ENCODE assay signal across 8 cellular contexts in the genomic region with DNA sequence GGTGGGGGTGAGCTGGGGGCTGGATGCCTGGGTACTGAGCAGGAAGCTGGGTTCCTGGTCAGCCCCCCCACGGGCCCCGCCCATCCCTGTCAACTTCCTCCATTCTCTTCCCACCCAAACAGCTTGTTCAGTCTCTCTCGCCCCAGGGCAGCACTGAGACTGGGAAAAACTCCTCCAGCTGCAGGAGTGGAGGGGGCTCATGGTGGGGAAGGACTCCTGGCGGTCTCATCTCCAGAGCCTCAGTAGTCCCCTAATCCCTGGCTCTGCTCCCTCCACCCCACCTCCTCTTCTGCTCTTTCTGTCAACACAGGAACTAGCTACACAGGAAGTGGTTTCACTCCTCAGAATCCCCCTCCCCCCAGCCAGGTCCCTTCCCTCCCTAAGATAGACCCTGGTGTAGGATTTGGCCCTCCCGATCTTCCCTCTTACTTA. TPM values are rescaled to one million over a fixed set of nuclear protein-coding genes. Genes with fewer than 3 reads are reported as not detected.
DNase-seq lines count a peak whose midpoint lies in the region; ATAC-seq and TF ChIP-seq lines count a peak whose summit lies in the region.

A gene with protein sequence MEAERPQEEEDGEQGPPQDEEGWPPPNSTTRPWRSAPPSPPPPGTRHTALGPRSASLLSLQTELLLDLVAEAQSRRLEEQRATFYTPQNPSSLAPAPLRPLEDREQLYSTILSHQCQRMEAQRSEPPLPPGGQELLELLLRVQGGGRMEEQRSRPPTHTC (minus strand): TSS at position 36 of the 432 bp plus-strand sequence. CDS start 130 bp downstream, outside the sequence.

- no peak for ATAC-seq in CD4-positive, CD25-positive, alpha-beta regulatory T cell (ENCODE audit: low read depth in 2 of 2)
- ATAC-seq in GM21786 (IDR thresholded peaks at IDR 0.05; ENCODE audit: unreplicated experiment) = no peak

- H3K4me1 Mint-ChIP-seq in CD4-positive, CD25-positive, alpha-beta regulatory T cell = peaks cover 22 to 53% (median 40%) of the 10 kb centered on the region in 4 donors
- peaks cover 63% of the 10 kb centered on the region for H3K4me1 Mint-ChIP-seq in endothelial cell (ENCODE audit: unreplicated experiment)
- peaks cover 60% of the 10 kb centered on the region for H3K4me1 Mint-ChIP-seq in nephron
- peaks cover 27% of the 10 kb centered on the region for H3K4me1 Mint-ChIP-seq in Caco-2 (ENCODE audit: low read depth, unreplicated experiment)

- H3K79me2 ChIP-seq in Karpas-422 (ENCODE audit: low read length) = peaks cover 42% of the 10 kb centered on the region

- peak within 1 kb of the TSS; percentile 95 for H3K9ac ChIP-seq in Karpas-422 (ENCODE audit: low read length)

- peak within 1 kb of the TSS; percentile 87 for H3K4me2 ChIP-seq in Karpas-422 (ENCODE audit: low read depth, low read length, poor library complexity, severe bottlenecking)

- CTCF ChIA-PET in Caco-2 (lab: Charles Lee) = interaction anchor here (1.4 kb wide), 1 partner anchor 15 kb away, joined by 3 read pairs; no protein-coding TSS in a partner anchor

- H3K27me3 ChIP-seq in CD4-positive, CD25-positive, alpha-beta regulatory T cell (ENCODE audit: control insufficient read depth, insufficient read depth, low read length) = no peaks in the 10 kb centered on the region
- H3K27me3 ChIP-seq in Karpas-422 (ENCODE audit: low read length) (no peaks in the 10 kb centered on the region), Caco-2 (replicated peaks; ENCODE audit: control insufficient read depth, insufficient read depth, low read length) (no peaks in the 10 kb centered on the region)

- peak within 1 kb of the TSS; percentile 99 to 100 (median 99) for H3K4me3 Mint-ChIP-seq in CD4-positive, CD25-positive, alpha-beta regulatory T cell
- H3K4me3 Mint-ChIP-seq in endothelial cell (ENCODE audit: unreplicated experiment) = peak within 1 kb of the TSS; percentile 65
- peak within 1 kb of the TSS; percentile 67 to 75 (median 73) for H3K4me3 Mint-ChIP-seq in nephron
- H3K4me3 Mint-ChIP-seq in Caco-2 (ENCODE audit: unreplicated experiment) = no peak within 1 kb of the TSS

- peaks cover 4% of the 10 kb centered on the region for H3K36me3 Mint-ChIP-seq in CD4-positive, CD25-positive, alpha-beta regulatory T cell
- H3K36me3 Mint-ChIP-seq in endothelial cell (ENCODE audit: low read depth, unreplicated experiment) (peaks cover 12% of the 10 kb centered on the region), nephron (ENCODE audit: low read depth) (peaks cover 2% of the 10 kb centered on the region), Caco-2 (ENCODE audit: insufficient read depth, unreplicated experiment) (peaks cover 21% of the 10 kb centered on the region)

- intact Hi-C loops in Caco-2 (cut with micrococcal nuclease; ENCODE audit: unreplicated experiment) = loop anchor here (10.0 kb wide), 1 partner anchor 772 kb away; a partner anchor contains a TSS

- BruUV-seq in Caco-2 (replicated peaks; lab: Mats Ljungman, UMichigan) = no TSS peak

- peaks cover 78% of the 10 kb centered on the region for H3K4me1 ChIP-seq in CD4-positive, CD25-positive, alpha-beta regulatory T cell (ENCODE audit: control insufficient read depth, insufficient read depth, low read length, poor library complexity, severe bottlenecking)
- H3K4me1 ChIP-seq in Karpas-422 (ENCODE audit: low read length) (peaks cover 75% of the 10 kb centered on the region), Caco-2 (peaks cover 27% of the 10 kb centered on the region)

- peaks cover 4% of the 10 kb centered on the region for H3K36me3 ChIP-seq in CD4-positive, CD25-positive, alpha-beta regulatory T cell (ENCODE audit: control insufficient read depth, insufficient read depth, low read length)
- H3K36me3 ChIP-seq in Karpas-422 (ENCODE audit: insufficient read depth, low read length) (no peaks in the 10 kb centered on the region), Caco-2 (ENCODE audit: control insufficient read depth, insufficient read depth, low read length) (0 out of 2 replicates have a peak, but pooled peaks cover 2% of the 10 kb centered on the region)

- TF ChIP-seq CTCF in endothelial cell (IDR thresholded peaks at IDR 0.05; ENCODE audit: unreplicated experiment) (no peak), nephron (IDR thresholded peaks at IDR 0.05; ENCODE audit: unreplicated experiment in 3 of 3) (no peak), Caco-2 (IDR thresholded peaks at IDR 0.05; ENCODE audit: insufficient read depth in 1 of 2, low read depth in 1 of 2, low read length in 1 of 2, severe bottlenecking in 1 of 2, unreplicated experiment in 1 of 2) (no peak)

- no peaks in the 10 kb centered on the region for H3K9me3 Mint-ChIP-seq in CD4-positive, CD25-positive, alpha-beta regulatory T cell
- no peaks in the 10 kb centered on the region for H3K9me3 Mint-ChIP-seq in endothelial cell (ENCODE audit: unreplicated experiment)
- no peaks in the 10 kb centered on the region for H3K9me3 Mint-ChIP-seq in nephron
- no peaks in the 10 kb centered on the region for H3K9me3 Mint-ChIP-seq in Caco-2 (ENCODE audit: unreplicated experiment)

- H3K27ac ChIP-seq in CD4-positive, CD25-positive, alpha-beta regulatory T cell (ENCODE audit: insufficient read depth, low read length, poor library complexity, severe bottlenecking) = peak within 1 kb of the TSS; percentile 88
- H3K27ac ChIP-seq in Karpas-422 (ENCODE audit: low read length) = peak within 1 kb of the TSS; percentile 87

- peak; percentile 46 to 87 (median 59) for DNase-seq in CD4-positive, CD25-positive, alpha-beta regulatory T cell
- DNase-seq in Karpas-422 = peak; percentile 78
- peak; percentile 41 for DNase-seq in activated CD4-positive, alpha-beta T cell treated with anti-CD3 and anti-CD28 coated beads, Interleukin-2, amount 50 U/mL, for 1 hour
- peak; percentile 52 for DNase-seq in endothelial cell (ENCODE audit: low spot score)
- DNase-seq in Caco-2 = no peak
- no peak for DNase-seq in LoVo (ENCODE audit: low spot score)

- no peaks in the 10 kb centered on the region for H3K9me3 ChIP-seq in CD4-positive, CD25-positive, alpha-beta regulatory T cell (ENCODE audit: control insufficient read depth in 2 of 2, low read length in 2 of 2)
- H3K9me3 ChIP-seq in Karpas-422 (ENCODE audit: low read length) = no peaks in the 10 kb centered on the region
- H3K9me3 ChIP-seq in Caco-2 = no peaks in the 10 kb centered on the region

- H3K4me3 ChIP-seq in CD4-positive, CD25-positive, alpha-beta regulatory T cell (ENCODE audit: low read depth, low read length) = peak within 1 kb of the TSS; percentile 84
- H3K4me3 ChIP-seq in Karpas-422 (ENCODE audit: low read length) (peak within 1 kb of the TSS; percentile 82), Caco-2 (ENCODE audit: low read depth, low read length) (no peak within 1 kb of the TSS)

- POLR2A ChIA-PET in Caco-2 (lab: Charles Lee) = no interaction called here

- H3K9me2 ChIP-seq in Karpas-422 (replicated peaks; ENCODE audit: insufficient read depth, low read length) = no peaks in the 10 kb centered on the region

- no peaks in the 10 kb centered on the region for H4K20me1 ChIP-seq in Karpas-422 (ENCODE audit: insufficient read depth, low read depth, low read length)

- H2AFZ ChIP-seq in Karpas-422 (ENCODE audit: low read length) = no peak within 1 kb of the TSS

- H3K27me3 Mint-ChIP-seq in CD4-positive, CD25-positive, alpha-beta regulatory T cell = peaks cover 13% of the 10 kb centered on the region
- peaks cover 16% of the 10 kb centered on the region for H3K27me3 Mint-ChIP-seq in endothelial cell (ENCODE audit: unreplicated experiment)
- no peaks in the 10 kb centered on the region for H3K27me3 Mint-ChIP-seq in nephron (ENCODE audit: low read depth)
- no peaks in the 10 kb centered on the region for H3K27me3 Mint-ChIP-seq in Caco-2 (ENCODE audit: insufficient read depth, unreplicated experiment)

- H3K27ac Mint-ChIP-seq in CD4-positive, CD25-positive, alpha-beta regulatory T cell = peak within 1 kb of the TSS; percentile 98 to 99 (median 99)
- H3K27ac Mint-ChIP-seq in endothelial cell (ENCODE audit: unreplicated experiment) (peak within 1 kb of the TSS; percentile 97), nephron (peak within 1 kb of the TSS; percentile 99 to 100 (median 100)), Caco-2 (ENCODE audit: unreplicated experiment) (no peak within 1 kb of the TSS)

RNA-seq across cellular contexts. Expression of the gene that starts here (rescaled TPM):
- 202 TPM for total RNA-seq in CD4-positive, CD25-positive, alpha-beta regulatory T cell
- polyA plus RNA-seq in CD4-positive, CD25-positive, alpha-beta regulatory T cell = 100 to 1,000 TPM in 2 of 4 donors, 10 to 100 TPM in 2; 82.4 to 109 (median 96.1) TPM
- total RNA-seq in Karpas-422 (2014; rRNA removed; shearing (Covaris generic); ENCODE audit: low replicate concordance) = 66.5 and 85.9 TPM in 2 replicates
- 49.0 TPM for total RNA-seq in endothelial cell (ENCODE audit: unreplicated experiment)
- total RNA-seq in Caco-2 (2022) = 0.41 and 0.67 TPM in 2 replicates

Comparison
In these comparisons a context has a peak if more than half of its experiments do, and no peak if none do; other contexts are left out.
1. RNA of the gene that starts here (total RNA-seq): 202 TPM in CD4-positive, CD25-positive, alpha-beta regulatory T cell (single experiment), 66.5 to 85.9 TPM in Karpas-422 and 49.0 TPM in endothelial cell (single experiment); 0.41 to 0.67 TPM in Caco-2; every median in the first group is over 10 times any median in the second.
2. DNase-seq: peak in CD4-positive, CD25-positive, alpha-beta regulatory T cell (3 of 3), Karpas-422 (single experiment), activated CD4-positive, alpha-beta T cell treated with anti-CD3 and anti-CD28 coated beads, Interleukin-2, amount 50 U/mL, for 1 hour (single experiment) and endothelial cell (single experiment); none in Caco-2 (0 of 2) and LoVo (single experiment).